In genomic region chr5:24388448-24388847, GRCh38 we compare ENCODE assay signal across 28 cellular contexts.
"Had no signal": no experiment of that assay in that cellular context is flagged by ENCODE, and none has a peak within 500 bp of the region (broad histone marks: within the 10 kb centered on the region; RNA-seq: fewer than 3 reads in every experiment).

No MANE protein-coding gene starts in this region.

- H3K4me1 ChIP-seq: colonic mucosa, esophagus muscularis mucosa, esophagus squamous epithelium, foreskin keratinocyte, gastrocnemius medialis, gastroesophageal sphincter, heart left ventricle, heart right ventricle had no signal

- DNase-seq: colonic mucosa; cortex of kidney; dermis blood vessel endothelial cell; dorsolateral prefrontal cortex; effector CD4-positive, alpha-beta T cell; effector CD8-positive, alpha-beta T cell; effector memory CD4-positive, alpha-beta T cell; effector memory CD8-positive, alpha-beta T cell; endodermal cell; erythroblast; esophagus squamous epithelium; foreskin fibroblast; foreskin keratinocyte; foreskin melanocyte; gastrocnemius medialis; glutamatergic neuron; head of caudate nucleus; heart left ventricle; heart right ventricle had no signal

- ATAC-seq: effector memory CD8-positive, alpha-beta T cell; esophagus mucosa; foreskin keratinocyte; gastrocnemius medialis; gastroesophageal sphincter; heart left ventricle; heart right ventricle had no signal

- H3K27ac ChIP-seq: colonic mucosa, coronary artery, dorsolateral prefrontal cortex, epithelial cell of prostate, esophagus muscularis mucosa, esophagus squamous epithelium, foreskin keratinocyte, gastrocnemius medialis, gastroesophageal sphincter, heart left ventricle, heart right ventricle had no signal

- FAIRE-seq: colon, endometrium, endothelial cell of umbilical vein, frontal cortex had no signal

- H3K36me3 ChIP-seq: colonic mucosa, esophagus muscularis mucosa, esophagus squamous epithelium, gastrocnemius medialis, gastroesophageal sphincter, heart left ventricle, heart right ventricle had no signal

- H3K27me3 ChIP-seq: colonic mucosa, dorsolateral prefrontal cortex, esophagus muscularis mucosa, esophagus squamous epithelium, foreskin keratinocyte, gastrocnemius medialis, gastroesophageal sphincter, heart left ventricle, heart right ventricle had no signal

- H3K4me3 ChIP-seq: colonic mucosa, coronary artery, dorsolateral prefrontal cortex, esophagus muscularis mucosa, esophagus squamous epithelium, gastrocnemius medialis, gastroesophageal sphincter, heart left ventricle, heart right ventricle had no signal

- H3K9me3 ChIP-seq: colonic mucosa, gastrocnemius medialis had no signal
